Comparison of ENCODE assay signal across 8 cellular contexts in genomic region chr9:99807276-99807852, GRCh38. TPM values are rescaled to one million over a fixed set of nuclear protein-coding genes. Genes with fewer than 3 reads are reported as not detected.
DNase-seq lines count a peak whose midpoint lies in the region; ATAC-seq and TF ChIP-seq lines count a peak whose summit lies in the region.

No MANE protein-coding gene starts in this region.

- peak; percentile 95 for TF ChIP-seq CTCF in CD4-positive, alpha-beta T cell (IDR thresholded peaks at IDR 0.05)

- H3K9me3 ChIP-seq in CD4-positive, alpha-beta T cell (ENCODE audit: control insufficient read depth, low read length), result no peaks in the 10 kb centered on the region

- H3K27ac Mint-ChIP-seq in CD4-positive, alpha-beta T cell, result no peak overlapping the region

- no peaks in the 10 kb centered on the region for H3K27me3 ChIP-seq in CD4-positive, alpha-beta T cell (ENCODE audit: control insufficient read depth, insufficient read depth, low read length)

- H3K27ac ChIP-seq in CD4-positive, alpha-beta T cell (ENCODE audit: low read depth, low read length), result no peak overlapping the region

- no peak overlapping the region for H3K4me3 Mint-ChIP-seq in CD4-positive, alpha-beta T cell

- H3K4me1 Mint-ChIP-seq in CD4-positive, alpha-beta T cell (ENCODE audit: low read depth), result no peaks in the 10 kb centered on the region

- peaks cover 4% of the 10 kb centered on the region for H3K27me3 Mint-ChIP-seq in CD4-positive, alpha-beta T cell

- DNase-seq in CD4-positive, alpha-beta T cell, result peak; percentile 53 to 67 (median 55)
- peak; percentile 67 for DNase-seq in M059J (ENCODE audit: low read depth)
- DNase-seq in astrocyte of the hippocampus (ENCODE audit: low read depth, low spot score), result peak; percentile 76
- DNase-seq in iPS-NIHi7 (ENCODE audit: extremely low spot score), result peak; percentile 64
- DNase-seq in stimulated activated CD4-positive, alpha-beta T cell treated with anti-CD3 and anti-CD28 coated beads, Interleukin-1b, Interleukin-23, amount 100 ng/mL, for 1 hour (ENCODE audit: low read depth in 2 of 2), result peak; percentile 32 to 44

- no peaks in the 10 kb centered on the region for H3K9me3 Mint-ChIP-seq in CD4-positive, alpha-beta T cell

- intact Hi-C loops in CD4-positive, alpha-beta T cell (cut with DNase I, micrococcal nuclease), result loop anchor here (1.0 to 10.0 kb wide), 7 partner anchors 12 to 790 kb away; no protein-coding TSS in a partner anchor

- no peaks in the 10 kb centered on the region for H3K36me3 Mint-ChIP-seq in CD4-positive, alpha-beta T cell (ENCODE audit: low read depth)

- CTCF ChIA-PET in CD4-positive, alpha-beta T cell (lab: Charles Lee), result no interaction called here

- POLR2A ChIA-PET in CD4-positive, alpha-beta T cell (lab: Charles Lee), result no interaction called here

- peak; percentile 84 for ATAC-seq in CD4-positive, alpha-beta T cell (ENCODE audit: poor library complexity)
- ATAC-seq in GM19438 (IDR thresholded peaks at IDR 0.05; ENCODE audit: low read depth, unreplicated experiment) (peak; percentile 47), SK-N-SH treated with all-trans-retinoic acid at 6 μM for 48 hours (peak; percentile 85), GM21381 (IDR thresholded peaks at IDR 0.05; ENCODE audit: unreplicated experiment) (no peak)

TF ChIP-seq in SK-N-SH treated with all-trans-retinoic acid at 6 μM for 48 hours, 23 proteins besides CTCF, POLR2A, EP300 and RAD21:
- TF ChIP-seq ISL1 (CRISPR knock-in tag; IDR thresholded peaks at IDR 0.05), result no peak
- TF ChIP-seq TSHZ2 (CRISPR knock-in tag; IDR thresholded peaks at IDR 0.05), result no peak
- no peak for TF ChIP-seq ZNF70 (CRISPR knock-in tag; IDR thresholded peaks at IDR 0.05)
- TF ChIP-seq OSR1 (CRISPR knock-in tag; IDR thresholded peaks at IDR 0.05), result no peak
- TF ChIP-seq RARB (CRISPR knock-in tag; IDR thresholded peaks at IDR 0.05), result no peak
- TF ChIP-seq BACH2 (CRISPR knock-in tag; IDR thresholded peaks at IDR 0.05; ENCODE audit: borderline replicate concordance), result no peak
- TF ChIP-seq SNAI2 (CRISPR knock-in tag; IDR thresholded peaks at IDR 0.05), result no peak
- no peak for TF ChIP-seq ZNF8 (CRISPR knock-in tag; IDR thresholded peaks at IDR 0.05)
- TF ChIP-seq ZFP3 (CRISPR knock-in tag; IDR thresholded peaks at IDR 0.05), result no peak
- TF ChIP-seq TOX (CRISPR knock-in tag; IDR thresholded peaks at IDR 0.05; ENCODE audit: borderline replicate concordance), result no peak
- no peak for TF ChIP-seq CSDC2 (CRISPR knock-in tag; IDR thresholded peaks at IDR 0.05)
- no peak for TF ChIP-seq CREB5 (CRISPR knock-in tag; IDR thresholded peaks at IDR 0.05; ENCODE audit: low read depth)
- no peak for TF ChIP-seq ARNTL (CRISPR knock-in tag; IDR thresholded peaks at IDR 0.05; ENCODE audit: borderline replicate concordance, low read depth)
- no peak for TF ChIP-seq ZNF565 (CRISPR knock-in tag; conservative IDR thresholded peaks at IDR 0.05; ENCODE audit: low read depth)
- no peak for TF ChIP-seq ZFP30 (CRISPR knock-in tag; IDR thresholded peaks at IDR 0.05)
- no peak for TF ChIP-seq POU6F1 (CRISPR knock-in tag; IDR thresholded peaks at IDR 0.05; ENCODE audit: borderline replicate concordance, low read depth)
- TF ChIP-seq ZC3H10 (CRISPR knock-in tag; IDR thresholded peaks at IDR 0.05), result no peak
- no peak for TF ChIP-seq CSRNP3 (CRISPR knock-in tag; IDR thresholded peaks at IDR 0.05)
- no peak for TF ChIP-seq ESRRG (CRISPR knock-in tag; IDR thresholded peaks at IDR 0.05)

RNA-seq across cellular contexts. Expression of gene NR4A3, which starts 14.3 kb away (rescaled TPM):
- total RNA-seq in CD4-positive, alpha-beta T cell, result 10 to 100 TPM; 42.4 to 44.6 TPM
- 0.05 and 0.17 TPM in 2 replicates for total RNA-seq in M059J (2014; rRNA removed; shearing (Covaris generic))

Comparison
In these comparisons a context has a peak if more than half of its experiments do, and no peak if none do; other contexts are left out.
1. RNA of gene NR4A3, which starts 14.3 kb away (total RNA-seq): 42.4 to 44.6 TPM in CD4-positive, alpha-beta T cell; 0.05 to 0.17 TPM in M059J; every median in the first group is over 10 times any median in the second.
2. Peak in every context shown above with its lines, with median percentiles within 50 percentile points of each other: DNase-seq.